15 cellular contexts compared by ENCODE assay signal in the genomic region with DNA sequence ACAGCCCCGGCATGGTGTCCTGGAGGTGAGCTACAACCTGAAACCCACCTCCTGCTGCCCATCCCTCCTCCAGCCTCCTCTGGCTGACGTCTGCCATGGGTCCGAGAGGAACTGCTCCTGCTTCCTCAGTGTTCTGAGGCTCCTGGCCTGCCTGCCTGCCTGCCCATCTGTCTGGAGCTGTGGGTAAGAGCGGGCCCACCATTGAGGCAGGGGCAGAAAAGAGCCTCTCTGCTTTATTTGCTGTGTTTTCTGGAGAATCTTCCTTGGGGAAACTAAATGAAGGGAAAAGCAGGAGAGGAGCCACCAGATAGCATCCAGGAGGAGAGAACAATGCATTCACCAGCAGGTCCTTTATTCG.
"Had no signal": no experiment of that assay in that cellular context is flagged by ENCODE, and none has a peak within 500 bp of the region (broad histone marks: within the 10 kb centered on the region; RNA-seq: fewer than 3 reads in every experiment).

No MANE protein-coding gene starts in this region.

- H3K27ac ChIP-seq: RWPE1 had no signal

- DNase-seq: KBM-7, NCI-H1092, NCI-H1105 treated with DMSO at 0.1 percent for 48 hours, NCI-H1417 treated with DMSO at 0.1 percent for 48 hours, NCI-H146, NCI-H1694 treated with DMSO at 0.1 percent for 48 hours, NCI-H2081, NCI-H2107, NCI-H2227 treated with DMSO at 0.1 percent for 48 hours, NCI-H510A, NCI-H524 treated with DMSO at 0.1 percent for 48 hours, NCI-H774, SHP77, SW 1271 had no signal
